In the genomic region with DNA sequence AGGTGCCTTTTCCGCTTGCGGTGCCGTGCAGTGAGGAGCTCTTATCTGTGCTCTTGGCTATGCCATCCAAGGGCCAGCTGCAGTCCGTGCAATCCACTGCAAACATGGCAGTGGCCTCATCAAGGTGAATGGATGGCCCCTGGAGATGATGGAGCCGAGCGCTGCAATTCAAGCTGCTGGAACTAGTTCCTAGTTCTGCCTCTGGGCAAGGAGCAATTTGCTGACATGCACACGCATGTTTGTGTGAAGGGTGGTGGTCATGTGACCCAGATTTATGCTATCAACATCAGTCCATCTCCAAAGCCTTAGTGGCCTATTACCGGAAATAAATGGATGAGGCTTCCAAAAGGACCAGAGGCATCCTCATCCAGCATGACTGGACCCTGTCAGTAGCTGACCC, we compare ENCODE assay signal across 14 cellular contexts. TPM values are rescaled to one million over a fixed set of nuclear protein-coding genes. Genes with fewer than 3 reads are reported as not detected.
DNase-seq lines count a peak whose midpoint lies in the region; ATAC-seq and TF ChIP-seq lines count a peak whose summit lies in the region.
"Had no signal": no experiment of that assay in that cellular context is flagged by ENCODE, and none has a peak within 500 bp of the region (broad histone marks: within the 10 kb centered on the region; RNA-seq: fewer than 3 reads in every experiment).

No MANE protein-coding gene starts in this region.

- H3K4me3 Mint-ChIP-seq in CD4-positive, alpha-beta T cell = peak overlapping the region; percentile 74
- H3K4me3 Mint-ChIP-seq in activated naive CD8-positive, alpha-beta T cell treated with anti-CD3 and anti-CD28 coated beads for 36 hours = no peak overlapping the region
- H3K4me3 Mint-ChIP-seq in nephron = peak overlapping the region; percentile 58 to 82 (median 78)

- peaks cover 26% of the 10 kb centered on the region for H3K36me3 Mint-ChIP-seq in CD4-positive, alpha-beta T cell (ENCODE audit: low read depth)
- H3K36me3 Mint-ChIP-seq in activated naive CD8-positive, alpha-beta T cell treated with anti-CD3 and anti-CD28 coated beads for 36 hours = peaks cover 13% of the 10 kb centered on the region
- no peaks in the 10 kb centered on the region for H3K36me3 Mint-ChIP-seq in nephron (ENCODE audit: low read depth)

- no peak for DNase-seq in CD4-positive, alpha-beta T cell
- DNase-seq in HPDE6-E6E7 (ENCODE audit: extremely low spot score) = peak; percentile 55
- DNase-seq in activated naive CD8-positive, alpha-beta T cell treated with anti-CD3 and anti-CD28 coated beads for 36 hours = no peak
- DNase-seq in SKM-1 (lab: John Stamatoyannopoulos, UW; ENCODE audit: unreplicated experiment) = no peak
- DNase-seq in GDM1 (lab: John Stamatoyannopoulos, UW) = no peak
- no peak for DNase-seq in EL
- DNase-seq: activated B cell treated with CpG ODN at 0.5 μM for 24 hours, cerebellar nuclear complex, GM23248, mesendoderm, SJCRH30, substantia nigra had no signal

- POLR2A ChIA-PET in CD4-positive, alpha-beta T cell (lab: Charles Lee) = interaction anchor here (0.7 to 17.7 kb wide), 2 partner anchors 24 to 132 kb away, joined by 4 to 767 read pairs; a partner anchor contains a TSS

- ATAC-seq in CD4-positive, alpha-beta T cell (ENCODE audit: poor library complexity) = no peak
- ATAC-seq: esophagus mucosa had no signal

- no peak for TF ChIP-seq CTCF in CD4-positive, alpha-beta T cell (IDR thresholded peaks at IDR 0.05)
- no peak for TF ChIP-seq CTCF in nephron (IDR thresholded peaks at IDR 0.05; ENCODE audit: unreplicated experiment in 3 of 3)

- CTCF ChIA-PET in CD4-positive, alpha-beta T cell (lab: Charles Lee) = no interaction called here

- no peaks in the 10 kb centered on the region for H3K9me3 Mint-ChIP-seq in CD4-positive, alpha-beta T cell
- H3K9me3 Mint-ChIP-seq in activated naive CD8-positive, alpha-beta T cell treated with anti-CD3 and anti-CD28 coated beads for 36 hours = no peaks in the 10 kb centered on the region
- H3K9me3 Mint-ChIP-seq in nephron = no peaks in the 10 kb centered on the region
- H3K9me3 Mint-ChIP-seq: activated B cell treated with CpG ODN at 0.5 μM for 24 hours had no signal

- no peaks in the 10 kb centered on the region for H3K27me3 Mint-ChIP-seq in CD4-positive, alpha-beta T cell
- no peaks in the 10 kb centered on the region for H3K27me3 Mint-ChIP-seq in activated naive CD8-positive, alpha-beta T cell treated with anti-CD3 and anti-CD28 coated beads for 36 hours
- no peaks in the 10 kb centered on the region for H3K27me3 Mint-ChIP-seq in nephron (ENCODE audit: low read depth)
- H3K27me3 Mint-ChIP-seq: activated B cell treated with CpG ODN at 0.5 μM for 24 hours had no signal

- H3K9me3 ChIP-seq in CD4-positive, alpha-beta T cell (ENCODE audit: control insufficient read depth, low read length) = no peaks in the 10 kb centered on the region
- H3K9me3 ChIP-seq: SJCRH30 had no signal

- no peak overlapping the region for H3K27ac ChIP-seq in CD4-positive, alpha-beta T cell (ENCODE audit: low read depth, low read length)
- H3K27ac ChIP-seq: GM23248, SJCRH30 had no signal

- H3K4me1 Mint-ChIP-seq in CD4-positive, alpha-beta T cell (ENCODE audit: low read depth) = peaks cover 53% of the 10 kb centered on the region
- H3K4me1 Mint-ChIP-seq in activated naive CD8-positive, alpha-beta T cell treated with anti-CD3 and anti-CD28 coated beads for 36 hours = peaks cover 52% of the 10 kb centered on the region
- peaks cover 27% of the 10 kb centered on the region for H3K4me1 Mint-ChIP-seq in nephron

- peak overlapping the region; percentile 92 for H3K27ac Mint-ChIP-seq in CD4-positive, alpha-beta T cell
- H3K27ac Mint-ChIP-seq in activated naive CD8-positive, alpha-beta T cell treated with anti-CD3 and anti-CD28 coated beads for 36 hours = peak overlapping the region; percentile 99
- peak overlapping the region; percentile 56 to 97 (median 86) for H3K27ac Mint-ChIP-seq in nephron

- H3K27me3 ChIP-seq in CD4-positive, alpha-beta T cell (ENCODE audit: control insufficient read depth, insufficient read depth, low read length) = no peaks in the 10 kb centered on the region

- intact Hi-C loops in CD4-positive, alpha-beta T cell (cut with DNase I, micrococcal nuclease) = no loop called here

RNA-seq across cellular contexts. Expression of a gene that starts 3.1 kb away (rescaled TPM):
- total RNA-seq in CD4-positive, alpha-beta T cell = 100 to 1,000 TPM; 132 to 139 TPM
- 100 to 1,000 TPM; 103 to 112 TPM for total RNA-seq in activated naive CD8-positive, alpha-beta T cell treated with anti-CD3 and anti-CD28 coated beads for 36 hours

RNA-seq across cellular contexts. Expression of a gene that starts 35.5 kb away (rescaled TPM):
- total RNA-seq in CD4-positive, alpha-beta T cell = 100 to 1,000 TPM; 189 to 198 TPM
- 10 to 100 TPM; 17.3 to 18.0 TPM for total RNA-seq in activated naive CD8-positive, alpha-beta T cell treated with anti-CD3 and anti-CD28 coated beads for 36 hours

RNA-seq across cellular contexts. Expression of a gene that starts 37.0 kb away (rescaled TPM):
- total RNA-seq in CD4-positive, alpha-beta T cell = 1 to 10 TPM; 6.9 to 9.7 TPM
- total RNA-seq in activated naive CD8-positive, alpha-beta T cell treated with anti-CD3 and anti-CD28 coated beads for 36 hours = under 1 TPM; 0.46 to 0.54 TPM
- total RNA-seq: GM23248 had no signal

RNA-seq across cellular contexts. Expression of a gene that starts 43.0 kb away (rescaled TPM):
- 10 to 100 TPM; 16.8 to 18.3 TPM for total RNA-seq in CD4-positive, alpha-beta T cell
- total RNA-seq in activated naive CD8-positive, alpha-beta T cell treated with anti-CD3 and anti-CD28 coated beads for 36 hours = 10 to 100 TPM; 11.3 to 11.4 TPM

RNA-seq across cellular contexts. Expression of a gene that starts 54.2 kb away (rescaled TPM):
- under 1 TPM; 0.49 to 0.56 TPM for total RNA-seq in CD4-positive, alpha-beta T cell
- not detected for total RNA-seq in activated naive CD8-positive, alpha-beta T cell treated with anti-CD3 and anti-CD28 coated beads for 36 hours
- total RNA-seq: esophagus mucosa, GM23248, SJCRH30 had no signal

Comparison
In these comparisons a context has a peak if more than half of its experiments do, and no peak if none do; other contexts are left out.
1. RNA of a gene that starts 35.5 kb away (total RNA-seq): 189 to 198 TPM in CD4-positive, alpha-beta T cell; 17.3 to 18.0 TPM in activated naive CD8-positive, alpha-beta T cell treated with anti-CD3 and anti-CD28 coated beads for 36 hours; every median in the first group is over 10 times any median in the second.
2. RNA of a gene that starts 37.0 kb away (total RNA-seq): 6.9 to 9.7 TPM in CD4-positive, alpha-beta T cell; 0.46 to 0.54 TPM in activated naive CD8-positive, alpha-beta T cell treated with anti-CD3 and anti-CD28 coated beads for 36 hours; every median in the first group is over 4 times any median in the second.
3. Peak in every context shown above with its lines, with median percentiles within 50 percentile points of each other: H3K27ac Mint-ChIP-seq.